Comparison of ENCODE assay signal across 8 cellular contexts in the genomic region with DNA sequence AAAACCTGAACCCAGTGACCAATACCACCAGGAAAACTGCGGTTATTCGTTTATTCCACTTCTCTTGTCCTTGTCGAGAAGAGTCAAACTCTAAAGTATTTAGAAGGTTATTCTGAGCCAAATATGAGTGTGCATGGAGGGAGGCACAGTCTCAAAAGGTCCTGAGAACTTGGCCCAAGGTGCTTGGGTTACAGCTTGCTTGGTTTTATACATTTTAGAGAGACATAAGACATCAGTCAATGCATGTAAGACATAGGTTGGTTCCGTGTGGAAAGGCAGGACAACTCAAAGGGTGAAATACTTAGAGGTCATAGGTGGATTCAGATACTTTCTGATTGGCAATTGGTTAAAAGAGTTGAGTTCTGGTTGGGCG. TPM values are rescaled to one million over a fixed set of nuclear protein-coding genes. Genes with fewer than 3 reads are reported as not detected.
DNase-seq lines count a peak whose midpoint lies in the region; ATAC-seq and TF ChIP-seq lines count a peak whose summit lies in the region.

No MANE protein-coding gene starts in this region.

- peak overlapping the region; percentile 93 for H2AFZ ChIP-seq in smooth muscle cell (ENCODE audit: low read depth)

- H3K9me3 Mint-ChIP-seq in WTC11 (no peaks in the 10 kb centered on the region), glutamatergic neuron (ENCODE audit: unreplicated experiment) (peaks cover 14% of the 10 kb centered on the region)

- no peaks in the 10 kb centered on the region for H3F3A ChIP-seq in smooth muscle cell (ENCODE audit: low read depth)

- no peaks in the 10 kb centered on the region for H4K20me1 ChIP-seq in smooth muscle cell (ENCODE audit: low read depth)

- WGBS in smooth muscle cell (ENCODE audit: low lambda C conversion rate) = 33% methylated on average over 5 of the region's 5 CpGs

- peak overlapping the region; percentile 99 for H3K4me3 ChIP-seq in HFF-Myc (replicated peaks; ENCODE audit: low read depth, low read length)
- H3K4me3 ChIP-seq in smooth muscle cell = peak overlapping the region; percentile 85

- ATAC-seq in WTC11 (no peak), GM18502 (IDR thresholded peaks at IDR 0.05; ENCODE audit: poor library complexity, unreplicated experiment) (no peak)

- CTCF ChIA-PET in WTC11 (lab: Charles Lee) = interaction anchor here (0.8 to 1.7 kb wide), 3 partner anchors 27 to 220 kb away, joined by 3 to 6 read pairs (median 3); no protein-coding TSS in a partner anchor

- peaks cover 11% of the 10 kb centered on the region for H3K36me3 Mint-ChIP-seq in WTC11
- no peaks in the 10 kb centered on the region for H3K36me3 Mint-ChIP-seq in glutamatergic neuron (ENCODE audit: unreplicated experiment)

- peaks cover 34% of the 10 kb centered on the region for H3K79me2 ChIP-seq in smooth muscle cell (ENCODE audit: low read depth)

- H3K27ac Mint-ChIP-seq in WTC11 (peak overlapping the region; percentile 58), glutamatergic neuron (ENCODE audit: unreplicated experiment) (peak overlapping the region; percentile 83)

- peak overlapping the region; percentile 85 for H3K4me3 Mint-ChIP-seq in WTC11
- H3K4me3 Mint-ChIP-seq in glutamatergic neuron (ENCODE audit: unreplicated experiment) = peak overlapping the region; percentile 87

- H3K9ac ChIP-seq in smooth muscle cell (ENCODE audit: low read depth) = peak overlapping the region; percentile 80

- peaks cover 36% of the 10 kb centered on the region for H3K4me1 Mint-ChIP-seq in WTC11
- H3K4me1 Mint-ChIP-seq in glutamatergic neuron (ENCODE audit: low read depth, unreplicated experiment) = peaks cover 7% of the 10 kb centered on the region

- peak overlapping the region; percentile 44 for H3K27ac ChIP-seq in smooth muscle cell (ENCODE audit: low read depth)

- POLR2A ChIA-PET in WTC11 (lab: Charles Lee) = interaction anchor here (0.7 kb wide), 1 partner anchor 531 kb away, joined by 3 read pairs; no protein-coding TSS in a partner anchor

- no peaks in the 10 kb centered on the region for H3K9me3 ChIP-seq in smooth muscle cell (replicated peaks; ENCODE audit: low read depth)

- peaks cover 3% of the 10 kb centered on the region for H3K4me1 ChIP-seq in smooth muscle cell (ENCODE audit: low read depth)

- peak overlapping the region; percentile 97 for H3K4me2 ChIP-seq in smooth muscle cell

- no peaks in the 10 kb centered on the region for H3K27me3 Mint-ChIP-seq in WTC11 (ENCODE audit: low read depth)
- peaks cover 10% of the 10 kb centered on the region for H3K27me3 Mint-ChIP-seq in glutamatergic neuron (ENCODE audit: unreplicated experiment)

- H3K36me3 ChIP-seq in smooth muscle cell (ENCODE audit: low read depth) = no peaks in the 10 kb centered on the region

- no peak for TF ChIP-seq CTCF in HFF-Myc (IDR thresholded peaks at IDR 0.05; ENCODE audit: low read depth, low read length, missing control alignments)
- TF ChIP-seq CTCF in WTC11 (IDR thresholded peaks at IDR 0.05) = no peak
- TF ChIP-seq CTCF in glutamatergic neuron (IDR thresholded peaks at IDR 0.05; ENCODE audit: partially characterized antibody, unreplicated experiment) = no peak
- no peak for TF ChIP-seq CTCF in smooth muscle cell (IDR thresholded peaks at IDR 0.05; ENCODE audit: borderline replicate concordance, insufficient read depth, poor library complexity, severe bottlenecking)
- no peak for TF ChIP-seq CTCF in GM10266 (IDR thresholded peaks at IDR 0.05; ENCODE audit: control insufficient read depth, insufficient read depth, low read depth, missing control alignments)

- H3K27me3 ChIP-seq in smooth muscle cell (ENCODE audit: low read depth) = no peaks in the 10 kb centered on the region

- DNase-seq in HFF-Myc (ENCODE audit: extremely low read depth, low read depth) (no peak), WTC11 (ENCODE audit: low spot score) (no peak), glutamatergic neuron (no peak), smooth muscle cell (lab: John Stamatoyannopoulos, UW; ENCODE audit: unreplicated experiment) (no peak), GM10266 (ENCODE audit: extremely low spot score) (no peak), glomerular visceral epithelial cell (ENCODE audit: extremely low spot score) (no peak)
- no peak for DNase-seq in activated CD4-positive, CD25-positive, alpha-beta regulatory T cell (lab: John Stamatoyannopoulos, UW)

TF ChIP-seq in WTC11, 78 proteins besides CTCF, POLR2A, EP300 and RAD21:
- TF ChIP-seq JUN (CRISPR knock-in tag; IDR thresholded peaks at IDR 0.05) (no peak), MYBL2 (CRISPR knock-in tag; IDR thresholded peaks at IDR 0.05) (no peak), NFATC4 (CRISPR knock-in tag; IDR thresholded peaks at IDR 0.05) (no peak), RORB (CRISPR knock-in tag; IDR thresholded peaks at IDR 0.05) (no peak), ZNF416 (CRISPR knock-in tag; IDR thresholded peaks at IDR 0.05) (no peak), NR1H2 (CRISPR knock-in tag; IDR thresholded peaks at IDR 0.05) (no peak), IRF1 (CRISPR knock-in tag; IDR thresholded peaks at IDR 0.05) (no peak), ZNF532 (CRISPR knock-in tag; IDR thresholded peaks at IDR 0.05; ENCODE audit: borderline replicate concordance) (no peak), ETV6 (CRISPR knock-in tag; IDR thresholded peaks at IDR 0.05) (no peak), ZNF671 (CRISPR knock-in tag; IDR thresholded peaks at IDR 0.05) (no peak), ZNF263 (CRISPR knock-in tag; IDR thresholded peaks at IDR 0.05; ENCODE audit: low read depth) (no peak)

RNA-seq across cellular contexts. Expression of gene TRAP1, which starts 0.7 kb away (rescaled TPM):
- total RNA-seq in WTC11 (2021) = 275 to 290 TPM (median 285 TPM) in 3 replicates
- total RNA-seq in glutamatergic neuron (ENCODE audit: unreplicated experiment) = 97.3 TPM
- total RNA-seq in smooth muscle cell = 37.7 and 41.5 TPM in 2 replicates
- polyA plus RNA-seq in smooth muscle cell = 46.6 and 64.0 TPM in 2 replicates
